13 cellular contexts compared by ENCODE assay signal in genomic region chr14:71116206-71117122, GRCh38.
DNase-seq lines count a peak whose midpoint lies in the region; ATAC-seq, FAIRE-seq and TF ChIP-seq lines count a peak whose summit lies in the region.
"Had no signal": no experiment of that assay in that cellular context is flagged by ENCODE, and none has a peak within 500 bp of the region (broad histone marks: within the 10 kb centered on the region; RNA-seq: fewer than 3 reads in every experiment).

No MANE protein-coding gene starts in this region.

- peak overlapping the region; percentile 16 for H3K4me3 ChIP-seq in rectal smooth muscle tissue (ENCODE audit: low read length)

- H3K9ac ChIP-seq in rectal smooth muscle tissue (ENCODE audit: low read length) = no peak overlapping the region

- peaks cover 7% of the 10 kb centered on the region for H3K9me3 Mint-ChIP-seq in chondrocyte (ENCODE audit: low read depth)

- TF ChIP-seq POLR2A in GM18505 (IDR thresholded peaks at IDR 0.05; ENCODE audit: borderline replicate concordance, extremely low read depth, insufficient read depth, insufficient read length) = no peak

- H3K27me3 ChIP-seq in rectal smooth muscle tissue (ENCODE audit: control insufficient read depth, insufficient read depth, low read length) = no peaks in the 10 kb centered on the region

- TF ChIP-seq CTCF in chondrocyte (IDR thresholded peaks at IDR 0.05) = no peak

- H3K4me1 ChIP-seq in rectal smooth muscle tissue (ENCODE audit: control insufficient read depth, insufficient read depth, low read length) = peaks cover 11% of the 10 kb centered on the region

- DNase-seq in GM18507 (ENCODE audit: extremely low spot score, insufficient read length, low read depth) (peak; percentile 20), chondrocyte (ENCODE audit: low spot score) (no peak), GDM1 (lab: John Stamatoyannopoulos, UW) (no peak), AG08396 (ENCODE audit: low spot score) (no peak)
- no peak for DNase-seq in activated effector memory CD4-positive, alpha-beta T cell treated with Interleukin-2 at 50 U/mL for 16 hours
- DNase-seq: COR-L47, NCI-H446, WERI-Rb-1 had no signal

- H3K27ac Mint-ChIP-seq in chondrocyte (ENCODE audit: unreplicated experiment) = peak overlapping the region; percentile 81

- peak; percentile 85 for FAIRE-seq in GM18507 (lab: Jason Lieb, UNC)

- ATAC-seq in HG03095 (IDR thresholded peaks at IDR 0.05; ENCODE audit: unreplicated experiment) (peak; percentile 50), GM18505 (IDR thresholded peaks at IDR 0.05; ENCODE audit: unreplicated experiment) (no peak)

- H3K36me3 Mint-ChIP-seq in chondrocyte (ENCODE audit: low read depth) = peaks cover 4% of the 10 kb centered on the region

- no peaks in the 10 kb centered on the region for H3K36me3 ChIP-seq in rectal smooth muscle tissue (ENCODE audit: control insufficient read depth, insufficient read depth, low read length)
- H3K36me3 ChIP-seq: WERI-Rb-1 had no signal

- H3K4me1 Mint-ChIP-seq in chondrocyte (ENCODE audit: low read depth) = peaks cover 59% of the 10 kb centered on the region

- H3K27ac ChIP-seq in rectal smooth muscle tissue (ENCODE audit: low read depth, low read length) = no peak overlapping the region
- H3K27ac ChIP-seq: RWPE1, WERI-Rb-1 had no signal

- no peaks in the 10 kb centered on the region for H3K27me3 Mint-ChIP-seq in chondrocyte (ENCODE audit: low read depth)
- H3K27me3 Mint-ChIP-seq: brain had no signal

- H3K4me3 Mint-ChIP-seq in chondrocyte (ENCODE audit: unreplicated experiment) = no peak overlapping the region
- H3K4me3 Mint-ChIP-seq: brain had no signal
